ENCODE assay signal across 8 cellular contexts in genomic region chrX:69222103-69223090, GRCh38. TPM values are rescaled to one million over a fixed set of nuclear protein-coding genes. Genes with fewer than 3 reads are reported as not detected.
DNase-seq lines count a peak whose midpoint lies in the region; ATAC-seq and TF ChIP-seq lines count a peak whose summit lies in the region.

No MANE protein-coding gene starts in this region.

- intact Hi-C loops in dorsolateral prefrontal cortex (cut with DNase I): loop anchor here (1.0 to 10.0 kb wide), 5 partner anchors 65 to 394 kb away; partner anchors contain the start of gene EFNB1 (in 1 of the 2)
- intact Hi-C loops in lower leg skin (cut with DNase I; ENCODE audit: low total_unique reads): loop anchor here (5.0 kb wide), 1 partner anchor 395 kb away; the partner anchor contains the start of gene EFNB1

- no peak overlapping the region for H3K27ac ChIP-seq in dorsolateral prefrontal cortex

- ATAC-seq in stimulated activated memory B cell treated with anti-CD40 and anti-IgM and Interleukin-4, amounts not matched to agents 10 μg/mL and 1 μg/mL and 100 μg/mL, for 72 hours: no peak

- peaks cover 0 to 79% (median 15%) of the 10 kb centered on the region in 45 donors for H3K27me3 ChIP-seq in dorsolateral prefrontal cortex

- H3K27ac Mint-ChIP-seq in stimulated activated memory B cell treated with anti-CD40 and anti-IgM and Interleukin-4, amounts not matched to agents 10 μg/mL and 1 μg/mL and 100 μg/mL, for 72 hours: no peak overlapping the region

- TF ChIP-seq CTCF in dorsolateral prefrontal cortex (IDR thresholded peaks at IDR 0.05 in 54 of 56, conservative IDR thresholded peaks at IDR 0.05 in 2 of 56; ENCODE audit: low read depth in 1 of 56, partially characterized antibody in 56 of 56) (peak; percentile 59 to 84 (median 77)), lower leg skin (IDR thresholded peaks at IDR 0.05) (no peak)

- WGBS in lower leg skin, 2 donors: 17 to 20% methylated on average over 5 to 11 of the region's 12 CpGs

- H3K9me3 Mint-ChIP-seq in stimulated activated memory B cell treated with anti-CD40 and anti-IgM and Interleukin-4, amounts not matched to agents 10 μg/mL and 1 μg/mL and 100 μg/mL, for 72 hours: no peaks in the 10 kb centered on the region

- H3K27me3 Mint-ChIP-seq in stimulated activated memory B cell treated with anti-CD40 and anti-IgM and Interleukin-4, amounts not matched to agents 10 μg/mL and 1 μg/mL and 100 μg/mL, for 72 hours: no peaks in the 10 kb centered on the region

- H3K4me3 Mint-ChIP-seq in stimulated activated memory B cell treated with anti-CD40 and anti-IgM and Interleukin-4, amounts not matched to agents 10 μg/mL and 1 μg/mL and 100 μg/mL, for 72 hours: no peak overlapping the region

- CTCF ChIA-PET in HEK293T (lab: Yijun Ruan, JAX): interaction anchor here (0.6 to 5.7 kb wide), 26 partner anchors 9 to 489 kb away, joined by 3 to 54 read pairs (median 4); partner anchors contain the start of gene EFNB1

- DNase-seq in DMS153 (lab: John Stamatoyannopoulos, UW): peak; percentile 9
- DNase-seq in HEK293T (ENCODE audit: extremely low spot score): peak; percentile 81
- DNase-seq in NCI-H446 (lab: John Stamatoyannopoulos, UW): peak; percentile 52 to 76
- DNase-seq in activated CD4-positive, alpha-beta T cell treated with anti-CD3 and anti-CD28 coated beads, Interleukin-2, amount 50 U/mL, for 1 hour: peak; percentile 74
- DNase-seq in dorsolateral prefrontal cortex: peak; percentile 50 to 83 (median 68)
- peak; percentile 53 to 92 for DNase-seq in lower leg skin (ENCODE audit: low spot score in 2 of 2)
- DNase-seq in stimulated activated CD4-positive, alpha-beta T cell treated with anti-CD3 and anti-CD28 coated beads, TNF-alpha, amount 100 ng/mL, for 48 hours (ENCODE audit: low read depth in 3 of 3): peak; percentile 45 to 70 (median 52)

- POLR2A ChIA-PET in HEK293T (lab: Yijun Ruan, JAX): interaction anchor here (0.6 to 3.8 kb wide), 2 partner anchors 57 to 394 kb away, joined by 3 to 20 read pairs; partner anchors contain the start of genes EFNB1 and PJA1

- no peaks in the 10 kb centered on the region for H3K36me3 Mint-ChIP-seq in stimulated activated memory B cell treated with anti-CD40 and anti-IgM and Interleukin-4, amounts not matched to agents 10 μg/mL and 1 μg/mL and 100 μg/mL, for 72 hours

- H3K4me3 ChIP-seq in dorsolateral prefrontal cortex (peak overlapping the region in 1 of 59 donors; percentile 9), lower leg skin (ENCODE audit: low read depth, poor library complexity, severe bottlenecking) (no peak overlapping the region)

- TF ChIP-seq POLR2A in lower leg skin (IDR thresholded peaks at IDR 0.05): no peak

- H3K4me1 Mint-ChIP-seq in stimulated activated memory B cell treated with anti-CD40 and anti-IgM and Interleukin-4, amounts not matched to agents 10 μg/mL and 1 μg/mL and 100 μg/mL, for 72 hours: no peaks in the 10 kb centered on the region

TF ChIP-seq in HEK293T, 16 proteins besides CTCF, POLR2A, EP300 and RAD21:
- TF ChIP-seq CTBP1 (IDR thresholded peaks at IDR 0.05; ENCODE audit: borderline replicate concordance) (no peak), FOXA1 (IDR thresholded peaks at IDR 0.05) (no peak), TARDBP (IDR thresholded peaks at IDR 0.05) (no peak), ELF4 (IDR thresholded peaks at IDR 0.05) (no peak), L3MBTL2 (conservative IDR thresholded peaks at IDR 0.05) (no peak), NFRKB (IDR thresholded peaks at IDR 0.05) (no peak), LEF1 (IDR thresholded peaks at IDR 0.05; ENCODE audit: borderline replicate concordance) (no peak), PKNOX1 (IDR thresholded peaks at IDR 0.05) (no peak), BHLHE40 (IDR thresholded peaks at IDR 0.05; ENCODE audit: borderline replicate concordance) (no peak), ZNF384 (IDR thresholded peaks at IDR 0.05) (no peak), SP1 (IDR thresholded peaks at IDR 0.05) (no peak), ARNT (IDR thresholded peaks at IDR 0.05) (no peak), SUZ12 (IDR thresholded peaks at IDR 0.05) (no peak), FOXK2 (IDR thresholded peaks at IDR 0.05) (no peak)

RNA-seq across cellular contexts. Expression of gene PJA1, which starts 57.1 kb away (rescaled TPM):
- total RNA-seq in dorsolateral prefrontal cortex (10 to 100 TPM; 38.6 to 97.7 (median 68.0) TPM), lower leg skin (10 to 100 TPM; 18.0 to 24.0 (median 21.9) TPM)

Comparison
In these comparisons a context has a peak if more than half of its experiments do, and no peak if none do; other contexts are left out.
1. DNase-seq: peak in every context shown above with its lines; median percentile 81 in HEK293T; 74 in activated CD4-positive, alpha-beta T cell treated with anti-CD3 and anti-CD28 coated beads, Interleukin-2, amount 50 U/mL, for 1 hour; 72 in lower leg skin; 68 in dorsolateral prefrontal cortex; 64 in NCI-H446; 52 in stimulated activated CD4-positive, alpha-beta T cell treated with anti-CD3 and anti-CD28 coated beads, TNF-alpha, amount 100 ng/mL, for 48 hours; 9 in DMS153.
2. CTCF ChIP-seq: peak in dorsolateral prefrontal cortex (56 of 56); none in lower leg skin (0 of 3).